ENCODE assay signal across 17 cellular contexts in the genomic region with DNA sequence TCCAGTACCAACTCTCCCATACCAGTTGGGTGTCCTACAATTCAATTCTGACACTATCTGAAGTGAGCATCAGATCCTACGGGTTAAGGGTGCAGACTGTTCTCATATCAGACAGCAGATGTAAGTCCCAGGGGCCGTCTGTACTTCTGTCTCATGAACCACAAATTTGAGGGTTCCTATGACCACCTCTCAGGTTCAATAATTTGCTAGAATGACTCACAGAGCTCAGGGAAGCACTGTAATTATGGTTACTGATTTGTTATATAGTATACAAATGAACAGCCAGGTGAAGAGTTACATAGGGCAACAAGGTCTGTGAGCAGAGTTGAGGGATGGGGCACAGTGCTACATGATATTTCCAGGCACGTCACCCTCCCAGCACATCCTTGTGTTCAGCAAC.
DNase-seq lines count a peak whose midpoint lies in the region; ATAC-seq lines count a peak whose summit lies in the region.
"Had no signal": no experiment of that assay in that cellular context is flagged by ENCODE, and none has a peak within 500 bp of the region (broad histone marks: within the 10 kb centered on the region; RNA-seq: fewer than 3 reads in every experiment).

No MANE protein-coding gene starts in this region.

- no peak for DNase-seq in germinal center (ENCODE audit: low spot score)
- no peak for DNase-seq in iPS-NIHi11 (ENCODE audit: low spot score)
- no peak for DNase-seq in activated gamma-delta T cell treated with Interleukin-2 at 50 U/mL for 16 hours
- DNase-seq: activated CD4-positive, alpha-beta T cell treated with anti-CD3 and anti-CD28 coated beads, Interleukin-2, amount 10 ng/mL, durations not matched to agents 7 days and 5 days; activated T-cell treated with anti-CD3 and anti-CD28 coated beads, Interleukin-2, amount 50 U/mL, for 24 hours; CD4-positive, alpha-beta memory T cell; mesendoderm; NCI-H1105 treated with DMSO at 0.1 percent for 48 hours; NCI-H2227 treated with DMSO at 0.1 percent for 48 hours; SHP77 treated with DMSO at 0.1 percent for 48 hours; stomach had no signal

- ATAC-seq in GM18498 (IDR thresholded peaks at IDR 0.05; ENCODE audit: unreplicated experiment) (peak; percentile 29), GM19452 (IDR thresholded peaks at IDR 0.05; ENCODE audit: unreplicated experiment) (peak; percentile 50), HG02798 (IDR thresholded peaks at IDR 0.05; ENCODE audit: poor library complexity, unreplicated experiment) (peak; percentile 44), HG03442 (IDR thresholded peaks at IDR 0.05; ENCODE audit: unreplicated experiment) (peak; percentile 26), HG03095 (IDR thresholded peaks at IDR 0.05; ENCODE audit: unreplicated experiment) (no peak)
- ATAC-seq: A549 had no signal
